10 cellular contexts compared by ENCODE assay signal in genomic region chr7:112510032-112510742, GRCh38. TPM values are rescaled to one million over a fixed set of nuclear protein-coding genes. Genes with fewer than 3 reads are reported as not detected.
A peak's percentile ranks its signal among the peaks of the same experiment; 100 is the strongest.
DNase-seq lines count a peak whose midpoint lies in the region; ATAC-seq and TF ChIP-seq lines count a peak whose summit lies in the region.
"Had no signal": no experiment of that assay in that cellular context is flagged by ENCODE, and none has a peak within 500 bp of the region (broad histone marks: within the 10 kb centered on the region; RNA-seq: fewer than 3 reads in every experiment).

No MANE protein-coding gene starts in this region.

- H3K9me3 Mint-ChIP-seq in activated naive CD8-positive, alpha-beta T cell treated with anti-CD3 and anti-CD28 coated beads for 36 hours = no peaks in the 10 kb centered on the region

- no peak for TF ChIP-seq CTCF in lower leg skin (IDR thresholded peaks at IDR 0.05)

- H3K27me3 Mint-ChIP-seq in activated naive CD8-positive, alpha-beta T cell treated with anti-CD3 and anti-CD28 coated beads for 36 hours = peaks cover 3% of the 10 kb centered on the region

- no peak overlapping the region for H3K4me3 ChIP-seq in lower leg skin (ENCODE audit: low read depth, poor library complexity, severe bottlenecking)
- H3K4me3 ChIP-seq: SJSA1 had no signal

- 63 to 72% methylated on average over 5 of the region's 5 CpGs for WGBS in lower leg skin, 2 donors

- no peak overlapping the region for H3K4me3 Mint-ChIP-seq in activated naive CD8-positive, alpha-beta T cell treated with anti-CD3 and anti-CD28 coated beads for 36 hours

- no peak for TF ChIP-seq POLR2A in lower leg skin (IDR thresholded peaks at IDR 0.05)

- H3K36me3 Mint-ChIP-seq in activated naive CD8-positive, alpha-beta T cell treated with anti-CD3 and anti-CD28 coated beads for 36 hours = no peaks in the 10 kb centered on the region

- intact Hi-C loops in lower leg skin (cut with DNase I; ENCODE audit: low total_unique reads) = no loop called here

- ATAC-seq in HG03060 (IDR thresholded peaks at IDR 0.05; ENCODE audit: low read depth, unreplicated experiment) = peak; percentile 69

- DNase-seq in activated CD8-positive, alpha-beta memory T cell treated with anti-CD3 and anti-CD28 coated beads for 48 hours (ENCODE audit: low read depth in 2 of 3, low spot score in 2 of 3) = peak in 2 of 3 experiments; percentile 4 to 7
- DNase-seq in activated CD8-positive, alpha-beta memory T cell treated with anti-CD3 and anti-CD28 coated beads, Interleukin-2, amount 50 U/mL, for 48 hours = no peak
- DNase-seq in activated naive CD8-positive, alpha-beta T cell treated with anti-CD3 and anti-CD28 coated beads for 36 hours = peak; percentile 2
- peak; percentile 28 for DNase-seq in stimulated activated CD8-positive, alpha-beta memory T cell treated with anti-CD3 and anti-CD28 coated beads, Interleukin-4, amount 100 ng/mL, for 48 hours
- no peak for DNase-seq in lower leg skin (ENCODE audit: low spot score in 2 of 2)
- no peak for DNase-seq in DMS79 (lab: John Stamatoyannopoulos, UW)
- DNase-seq in NCI-H446 (lab: John Stamatoyannopoulos, UW) = no peak
- DNase-seq: DMS 273 treated with DMSO at 0.1 percent for 48 hours had no signal

- H3K4me1 Mint-ChIP-seq in activated naive CD8-positive, alpha-beta T cell treated with anti-CD3 and anti-CD28 coated beads for 36 hours = peaks cover 10% of the 10 kb centered on the region

- H3K27ac Mint-ChIP-seq in activated naive CD8-positive, alpha-beta T cell treated with anti-CD3 and anti-CD28 coated beads for 36 hours = no peak overlapping the region

RNA-seq across cellular contexts. Expression of gene LSMEM1, which starts 29.4 kb away (rescaled TPM):
- total RNA-seq in activated naive CD8-positive, alpha-beta T cell treated with anti-CD3 and anti-CD28 coated beads for 36 hours = under 1 TPM; 0.62 to 0.88 TPM
- 1 to 10 TPM in 2 of 4 donors, under 1 TPM in 2; 0.13 to 2.4 (median 0.81) TPM for total RNA-seq in lower leg skin

RNA-seq across cellular contexts. Expression of gene IFRD1, which starts 59.9 kb away (rescaled TPM):
- total RNA-seq in activated naive CD8-positive, alpha-beta T cell treated with anti-CD3 and anti-CD28 coated beads for 36 hours = 10 to 100 TPM; 53.5 to 55.1 TPM
- 10 to 100 TPM; 29.6 to 37.3 (median 32.1) TPM for total RNA-seq in lower leg skin

Comparison
In these comparisons a context has a peak if more than half of its experiments do, and no peak if none do; other contexts are left out.
1. DNase-seq: peak in activated CD8-positive, alpha-beta memory T cell treated with anti-CD3 and anti-CD28 coated beads for 48 hours (2 of 3), activated naive CD8-positive, alpha-beta T cell treated with anti-CD3 and anti-CD28 coated beads for 36 hours (single experiment) and stimulated activated CD8-positive, alpha-beta memory T cell treated with anti-CD3 and anti-CD28 coated beads, Interleukin-4, amount 100 ng/mL, for 48 hours (single experiment); none in activated CD8-positive, alpha-beta memory T cell treated with anti-CD3 and anti-CD28 coated beads, Interleukin-2, amount 50 U/mL, for 48 hours (single experiment), lower leg skin (0 of 2), DMS79 (single experiment) and NCI-H446 (0 of 2).